Comparison of ENCODE assay signal across 24 cellular contexts in genomic region chr10:124527996-124528395, GRCh38.
"Had no signal": no experiment of that assay in that cellular context is flagged by ENCODE, and none has a peak within 500 bp of the region (broad histone marks: within the 10 kb centered on the region; RNA-seq: fewer than 3 reads in every experiment).

No MANE protein-coding gene starts in this region.

- H3K36me3 ChIP-seq: gastrocnemius medialis, heart left ventricle, suprapubic skin, transverse colon, vagina had no signal

- ATAC-seq: gastrocnemius medialis; heart left ventricle; mucosa of descending colon; natural killer cell treated with Interleukin-12 subunit alpha and Interleukin-12 subunit beta and Interleukin-15 and Interleukin-18, amount 100 ng/mL, for 72 hours; right cardiac atrium; stimulated activated naive CD8-positive, alpha-beta T cell treated with anti-CD3 and anti-CD28 coated beads, Interleukin-15, amount 100 ng/mL, for 72 hours had no signal

- H3K27me3 ChIP-seq: gastrocnemius medialis, heart left ventricle, suprapubic skin, transverse colon, vagina had no signal

- H3K4me3 ChIP-seq: gastrocnemius medialis, heart left ventricle, mucosa of descending colon, skin epidermis, suprapubic skin, transverse colon, vagina had no signal

- H3K9me3 ChIP-seq: gastrocnemius medialis, heart left ventricle, mucosa of descending colon, suprapubic skin, transverse colon, vagina had no signal

- H3K27me3 Mint-ChIP-seq: naive B cell; natural killer cell treated with Interleukin-12 subunit alpha and Interleukin-12 subunit beta and Interleukin-15 and Interleukin-18, amount 100 ng/mL, for 72 hours had no signal

- H3K9me3 Mint-ChIP-seq: mesothelial cell of epicardium; naive B cell; natural killer cell treated with Interleukin-12 subunit alpha and Interleukin-12 subunit beta and Interleukin-15 and Interleukin-18, amount 100 ng/mL, for 72 hours; neural crest cell; stimulated activated naive CD8-positive, alpha-beta T cell treated with anti-CD3 and anti-CD28 coated beads, Interleukin-15, amount 100 ng/mL, for 72 hours had no signal

- H3K36me3 Mint-ChIP-seq: mesothelial cell of epicardium; naive B cell; natural killer cell treated with Interleukin-12 subunit alpha and Interleukin-12 subunit beta and Interleukin-15 and Interleukin-18, amount 100 ng/mL, for 72 hours had no signal

- H3K4me3 Mint-ChIP-seq: mesothelial cell of epicardium; naive B cell; natural killer cell treated with Interleukin-12 subunit alpha and Interleukin-12 subunit beta and Interleukin-15 and Interleukin-18, amount 100 ng/mL, for 72 hours; neural crest cell; stimulated activated naive CD8-positive, alpha-beta T cell treated with anti-CD3 and anti-CD28 coated beads, Interleukin-15, amount 100 ng/mL, for 72 hours had no signal

- DNase-seq: cortex of kidney; effector CD4-positive, alpha-beta T cell; foreskin fibroblast; hippocampal formation; kidney glomerular epithelial cell; mesenchymal stem cell; naive B cell; stimulated activated CD4-positive, alpha-beta T cell treated with anti-CD3 and anti-CD28 coated beads, Interleukin-15, amount 100 ng/mL, for 24 hours; stimulated activated CD4-positive, alpha-beta T cell treated with anti-CD3 and anti-CD28 coated beads, Interleukin-2, amount 100 ng/mL, for 48 hours; stimulated activated naive CD4-positive, alpha-beta T cell; stimulated activated naive CD8-positive, alpha-beta T cell treated with anti-CD3 and anti-CD28 coated beads, Interleukin-15, amount 100 ng/mL, for 72 hours; transverse colon had no signal

- H3K27ac ChIP-seq: gastrocnemius medialis, parathyroid adenoma, skin epidermis, suprapubic skin, vagina had no signal

- H3K4me1 ChIP-seq: parathyroid adenoma had no signal

- H3K27ac Mint-ChIP-seq: mesothelial cell of epicardium; naive B cell; natural killer cell treated with Interleukin-12 subunit alpha and Interleukin-12 subunit beta and Interleukin-15 and Interleukin-18, amount 100 ng/mL, for 72 hours; progenitor cell of endocrine pancreas; stimulated activated naive CD8-positive, alpha-beta T cell treated with anti-CD3 and anti-CD28 coated beads, Interleukin-15, amount 100 ng/mL, for 72 hours had no signal
